In genomic region chr1:55817027-55817426, GRCh38 we compare ENCODE assay signal across 16 cellular contexts.
"Had no signal": no experiment of that assay in that cellular context is flagged by ENCODE, and none has a peak within 500 bp of the region (broad histone marks: within the 10 kb centered on the region; RNA-seq: fewer than 3 reads in every experiment).

No MANE protein-coding gene starts in this region.

- H3K36me3 ChIP-seq: adrenal gland, esophagus muscularis mucosa, left lung, neutrophil, tibial artery, vagina had no signal

- H3K4me3 ChIP-seq: adrenal gland, esophagus muscularis mucosa, left lung, tibial artery, vagina had no signal

- H3K9me3 ChIP-seq: adrenal gland, esophagus muscularis mucosa, left lung, neutrophil, tibial artery, vagina had no signal

- ATAC-seq: activated CD8-positive, alpha-beta T cell treated with anti-CD3 and anti-CD28 coated beads, Interleukin-2, amount 10 ng/mL, durations not matched to agents 7 days and 5 days; naive thymus-derived CD4-positive, alpha-beta T cell had no signal

- H3K27me3 ChIP-seq: adrenal gland, esophagus muscularis mucosa, left lung, neutrophil, tibial artery, vagina had no signal

- DNase-seq: activated CD4-positive, CD25-positive, alpha-beta regulatory T cell; activated CD8-positive, alpha-beta memory T cell treated with anti-CD3 and anti-CD28 coated beads, Interleukin-2, amount 50 U/mL, for 4 hours; activated effector memory CD4-positive, alpha-beta T cell treated with anti-CD3 and anti-CD28 coated beads, Interleukin-2, amount 50 U/mL, for 16 hours; activated T-cell treated with anti-CD3 and anti-CD28 coated beads, Interleukin-2, amount 50 U/mL, for 48 hours; hippocampal formation; kidney; left lung; naive thymus-derived CD4-positive, alpha-beta T cell; stimulated activated CD4-positive, alpha-beta T cell treated with anti-CD3 and anti-CD28 coated beads, Interleukin-4, amount 100 ng/mL, for 1 hour; stimulated activated naive B cell treated with anti-CD40 and anti-IgM and Interleukin-4, amounts not matched to agents 10 μg/mL and 1 μg/mL and 100 μg/mL, for 72 hours; tibial artery had no signal

- H3K27ac ChIP-seq: adrenal gland, esophagus muscularis mucosa, left lung, neutrophil, tibial artery, vagina had no signal
